Comparison of ENCODE assay signal across 1 cellular context in the genomic region with DNA sequence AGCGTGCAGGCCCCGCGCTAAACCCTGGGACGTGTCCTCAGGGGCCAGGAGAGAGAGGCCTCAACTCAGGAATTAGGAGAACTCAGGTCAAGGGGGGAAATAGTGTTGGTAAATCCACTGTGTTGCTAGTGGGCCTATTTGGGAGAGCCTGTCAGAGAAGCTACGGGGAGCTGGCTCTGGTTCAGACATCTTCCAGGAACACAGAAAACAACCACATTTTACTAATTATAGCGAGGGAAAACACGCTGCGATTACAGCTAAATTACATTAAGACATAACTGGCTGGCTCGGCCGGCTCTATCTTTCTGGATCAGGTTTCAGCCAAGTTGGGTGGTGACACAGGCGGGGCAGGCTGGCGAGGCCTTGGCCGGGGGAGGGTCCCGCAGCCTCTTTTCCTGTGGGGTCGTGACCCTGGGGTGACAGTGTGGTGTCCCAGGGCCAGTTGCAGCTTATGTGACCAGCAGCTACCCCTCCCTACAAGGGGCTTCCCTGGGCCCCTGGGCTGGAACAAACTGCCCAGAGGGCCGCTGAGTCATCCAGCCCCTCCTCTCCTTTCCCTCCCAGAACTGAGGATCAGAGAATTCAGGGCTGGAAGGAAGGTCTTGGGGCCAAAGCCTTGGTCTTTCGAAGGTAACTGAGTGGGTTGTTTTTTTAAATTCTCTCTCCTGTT.
TF ChIP-seq lines count a peak whose summit lies in the region.

No MANE protein-coding gene starts in this region.

TF ChIP-seq in HepG2, 621 proteins besides CTCF, POLR2A, EP300 and RAD21 (continued from another document):
- TF ChIP-seq, protein P1, sequence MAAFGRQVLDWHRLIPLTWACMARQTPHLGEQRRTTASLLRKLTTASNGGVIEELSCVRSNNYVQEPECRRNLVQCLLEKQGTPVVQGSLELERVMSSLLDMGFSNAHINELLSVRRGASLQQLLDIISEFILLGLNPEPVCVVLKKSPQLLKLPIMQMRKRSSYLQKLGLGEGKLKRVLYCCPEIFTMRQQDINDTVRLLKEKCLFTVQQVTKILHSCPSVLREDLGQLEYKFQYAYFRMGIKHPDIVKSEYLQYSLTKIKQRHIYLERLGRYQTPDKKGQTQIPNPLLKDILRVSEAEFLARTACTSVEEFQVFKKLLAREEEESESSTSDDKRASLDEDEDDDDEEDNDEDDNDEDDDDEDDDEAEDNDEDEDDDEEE (CRISPR knock-in tag; IDR thresholded peaks at IDR 0.05) = no peak
- no peak for TF ChIP-seq RELA (CRISPR knock-in tag; IDR thresholded peaks at IDR 0.05)
- peak; percentile 88 for TF ChIP-seq FOSL2 (CRISPR knock-in tag; IDR thresholded peaks at IDR 0.05)
- no peak; the same call in 1 of the 2 replicates for TF ChIP-seq SIX4 (CRISPR knock-in tag; IDR thresholded peaks at IDR 0.05)
- TF ChIP-seq, protein P2, sequence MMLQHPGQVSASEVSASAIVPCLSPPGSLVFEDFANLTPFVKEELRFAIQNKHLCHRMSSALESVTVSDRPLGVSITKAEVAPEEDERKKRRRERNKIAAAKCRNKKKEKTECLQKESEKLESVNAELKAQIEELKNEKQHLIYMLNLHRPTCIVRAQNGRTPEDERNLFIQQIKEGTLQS (CRISPR knock-in tag; IDR thresholded peaks at IDR 0.05) = peak; percentile 62
